Comparison of ENCODE assay signal across 10 cellular contexts in genomic region chr13:113838711-113839201, GRCh38. TPM values are rescaled to one million over a fixed set of nuclear protein-coding genes. Genes with fewer than 3 reads are reported as not detected.
DNase-seq lines count a peak whose midpoint lies in the region; ATAC-seq and TF ChIP-seq lines count a peak whose summit lies in the region.
"Had no signal": no experiment of that assay in that cellular context is flagged by ENCODE, and none has a peak within 500 bp of the region (broad histone marks: within the 10 kb centered on the region; RNA-seq: fewer than 3 reads in every experiment).

No MANE protein-coding gene starts in this region.

- DNase-seq in Right ventricle myocardium inferior (ENCODE audit: missing footprints): peak; percentile 60
- no peak for DNase-seq in left cardiac atrium
- no peak for DNase-seq in esophagus muscularis mucosa (ENCODE audit: extremely low spot score)
- peak; percentile 53 for DNase-seq in myocyte (ENCODE audit: low read depth)
- DNase-seq in vagina (ENCODE audit: extremely low spot score in 2 of 2): no peak
- no peak for DNase-seq in NCI-H524 (lab: John Stamatoyannopoulos, UW)
- DNase-seq in erythroblast (lab: John Stamatoyannopoulos, UW): no peak
- no peak for DNase-seq in hypothalamus (lab: John Stamatoyannopoulos, UW)
- DNase-seq: DND-41, NCI-H187 treated with DMSO at 0.1 percent for 48 hours had no signal

- H3K9me3 ChIP-seq in esophagus muscularis mucosa: no peaks in the 10 kb centered on the region
- H3K9me3 ChIP-seq in vagina: no peaks in the 10 kb centered on the region

- TF ChIP-seq POLR2A in esophagus muscularis mucosa (IDR thresholded peaks at IDR 0.05; ENCODE audit: low read depth) (no peak), vagina (IDR thresholded peaks at IDR 0.05) (no peak), erythroblast (IDR thresholded peaks at IDR 0.05; ENCODE audit: low read length) (no peak)

- TF ChIP-seq EP300 in esophagus muscularis mucosa (IDR thresholded peaks at IDR 0.05): no peak

- peak overlapping the region; percentile 90 to 94 (median 92) for H3K27ac ChIP-seq in esophagus muscularis mucosa (replicated peaks in 1 of 4)
- H3K27ac ChIP-seq in vagina: peak overlapping the region; percentile 91

- H3K4me1 ChIP-seq in esophagus muscularis mucosa (peaks cover 53 to 92% (median 87%) of the 10 kb centered on the region in 4 donors), vagina (peaks cover 80% of the 10 kb centered on the region)

- intact Hi-C loops in Right ventricle myocardium inferior (cut with DNase I): no loop called here
- intact Hi-C loops in left cardiac atrium (cut with DNase I): no loop called here
- intact Hi-C loops in esophagus muscularis mucosa (cut with DNase I): no loop called here
- intact Hi-C loops in vagina (cut with DNase I): no loop called here

- H3K27me3 ChIP-seq in esophagus muscularis mucosa (no peaks in the 10 kb centered on the region), vagina (no peaks in the 10 kb centered on the region)

- H3K4me3 ChIP-seq in esophagus muscularis mucosa (peak overlapping the region in 3 of 4 donors; percentile 13 to 18 (median 15)), vagina (peak overlapping the region; percentile 9 to 40)

- no peak for ATAC-seq in Right ventricle myocardium inferior
- no peak for ATAC-seq in left cardiac atrium

- TF ChIP-seq CTCF in esophagus muscularis mucosa (IDR thresholded peaks at IDR 0.05) (no peak), vagina (IDR thresholded peaks at IDR 0.05) (no peak)

- peaks cover 15 to 55% (median 35%) of the 10 kb centered on the region in 4 donors for H3K36me3 ChIP-seq in esophagus muscularis mucosa
- H3K36me3 ChIP-seq in vagina: peaks cover 0 to 24% of the 10 kb centered on the region in 2 donors

- 59% methylated on average over 5 of the region's 8 CpGs for WGBS in esophagus muscularis mucosa

RNA-seq across cellular contexts. Expression of gene GAS6, which starts 25.1 kb away (rescaled TPM):
- 189 TPM for total RNA-seq in Right ventricle myocardium inferior
- 100 to 1,000 TPM; 165 to 175 TPM for total RNA-seq in left cardiac atrium
- 100 to 1,000 TPM; 241 to 459 (median 346) TPM for total RNA-seq in esophagus muscularis mucosa
- total RNA-seq in myocyte: 169 and 172 TPM in 2 replicates
- polyA plus RNA-seq in myocyte (2012): 847 TPM
- 215 TPM for total RNA-seq in vagina

Comparison
In these comparisons a context has a peak if more than half of its experiments do, and no peak if none do; other contexts are left out.
1. DNase-seq: peak in Right ventricle myocardium inferior (single experiment) and myocyte (single experiment); none in left cardiac atrium (single experiment), esophagus muscularis mucosa (single experiment), vagina (0 of 2), NCI-H524 (0 of 2), erythroblast (0 of 2) and hypothalamus (0 of 51).